Comparison of ENCODE assay signal across 19 cellular contexts in genomic region chr11:14538926-14539554, GRCh38. TPM values are rescaled to one million over a fixed set of nuclear protein-coding genes. Genes with fewer than 3 reads are reported as not detected.
DNase-seq lines count a peak whose midpoint lies in the region; ATAC-seq and TF ChIP-seq lines count a peak whose summit lies in the region.
"Had no signal": no experiment of that assay in that cellular context is flagged by ENCODE, and none has a peak within 500 bp of the region (broad histone marks: within the 10 kb centered on the region; RNA-seq: fewer than 3 reads in every experiment).

No MANE protein-coding gene starts in this region.

- ATAC-seq in stimulated activated naive CD8-positive, alpha-beta T cell treated with anti-CD3 and anti-CD28 coated beads, Interleukin-15, amount 100 ng/mL, for 72 hours: no peak
- no peak for ATAC-seq in stimulated activated naive CD8-positive, alpha-beta T cell treated with anti-CD3 and anti-CD28 coated beads, Interleukin-15, Interleukin-2, amounts not matched to agents 100 U/mL and 50 U/mL, for 24 hours
- ATAC-seq in body of pancreas: peak; percentile 57
- no peak for ATAC-seq in naive thymus-derived CD8-positive, alpha-beta T cell
- ATAC-seq: mucosa of descending colon had no signal

- POLR2A ChIA-PET in naive thymus-derived CD8-positive, alpha-beta T cell (lab: Charles Lee): interaction anchor here (0.7 to 3.5 kb wide), 5 partner anchors 19 to 368 kb away, joined by 3 to 32 read pairs (median 4); partner anchors contain the start of gene PDE3B

- intact Hi-C loops in body of pancreas (cut with DNase I) (loop anchor here (5.0 kb wide), 1 partner anchor 368 kb away; no protein-coding TSS in a partner anchor), posterior cingulate gyrus (cut with DNase I) (loop anchor here (5.0 kb wide), 1 partner anchor 108 kb away; no protein-coding TSS in a partner anchor)

- no peaks in the 10 kb centered on the region for H3K27me3 Mint-ChIP-seq in stimulated activated naive CD8-positive, alpha-beta T cell treated with anti-CD3 and anti-CD28 coated beads, Interleukin-15, amount 100 ng/mL, for 72 hours
- H3K27me3 Mint-ChIP-seq in naive thymus-derived CD8-positive, alpha-beta T cell: no peaks in the 10 kb centered on the region

- no peak for TF ChIP-seq POLR2A in body of pancreas (IDR thresholded peaks at IDR 0.05)

- H3K4me3 ChIP-seq in body of pancreas: no peak overlapping the region
- H3K4me3 ChIP-seq: lung, mucosa of descending colon, neural progenitor cell had no signal

- no peaks in the 10 kb centered on the region for H3K27me3 ChIP-seq in body of pancreas
- H3K27me3 ChIP-seq: neural progenitor cell had no signal

- no peaks in the 10 kb centered on the region for H3K36me3 Mint-ChIP-seq in naive thymus-derived CD8-positive, alpha-beta T cell
- H3K36me3 Mint-ChIP-seq: neural progenitor cell, WTC11 had no signal

- H3K27ac Mint-ChIP-seq in stimulated activated naive CD8-positive, alpha-beta T cell treated with anti-CD3 and anti-CD28 coated beads, Interleukin-15, amount 100 ng/mL, for 72 hours: peak overlapping the region; percentile 61 to 88
- H3K27ac Mint-ChIP-seq in naive thymus-derived CD8-positive, alpha-beta T cell: peak overlapping the region; percentile 61 to 92 (median 86)
- H3K27ac Mint-ChIP-seq: neural progenitor cell, WTC11 had no signal

- peak overlapping the region in 1 of 2 donors; percentile 37 for H3K4me3 Mint-ChIP-seq in stimulated activated naive CD8-positive, alpha-beta T cell treated with anti-CD3 and anti-CD28 coated beads, Interleukin-15, amount 100 ng/mL, for 72 hours
- H3K4me3 Mint-ChIP-seq in naive thymus-derived CD8-positive, alpha-beta T cell: peak overlapping the region in 3 of 10 donors; percentile 20 to 53 (median 38)
- H3K4me3 Mint-ChIP-seq: neural progenitor cell, WTC11 had no signal

- H3K4me1 Mint-ChIP-seq in stimulated activated naive CD8-positive, alpha-beta T cell treated with anti-CD3 and anti-CD28 coated beads, Interleukin-15, amount 100 ng/mL, for 72 hours: peaks cover 52% of the 10 kb centered on the region
- peaks cover 16 to 50% (median 43%) of the 10 kb centered on the region in 4 donors for H3K4me1 Mint-ChIP-seq in naive thymus-derived CD8-positive, alpha-beta T cell

- H3K27ac ChIP-seq in body of pancreas: peak overlapping the region; percentile 54 to 67 (median 58)
- H3K27ac ChIP-seq: neural progenitor cell had no signal

- no peaks in the 10 kb centered on the region for H3K9me3 Mint-ChIP-seq in stimulated activated naive CD8-positive, alpha-beta T cell treated with anti-CD3 and anti-CD28 coated beads, Interleukin-15, amount 100 ng/mL, for 72 hours
- no peaks in the 10 kb centered on the region for H3K9me3 Mint-ChIP-seq in naive thymus-derived CD8-positive, alpha-beta T cell
- H3K9me3 Mint-ChIP-seq: neural progenitor cell, WTC11 had no signal

- 38 to 39% methylated on average over 3 of the region's 3 CpGs for WGBS in body of pancreas, 2 donors

- no peak for DNase-seq in stimulated activated naive CD8-positive, alpha-beta T cell treated with anti-CD3 and anti-CD28 coated beads, Interleukin-15, amount 100 ng/mL, for 72 hours
- no peak for DNase-seq in stimulated activated naive CD8-positive, alpha-beta T cell treated with anti-CD3 and anti-CD28 coated beads, Interleukin-15, Interleukin-2, amounts not matched to agents 100 U/mL and 50 U/mL, for 24 hours
- DNase-seq in body of pancreas: no peak
- DNase-seq in naive thymus-derived CD8-positive, alpha-beta T cell: no peak
- no peak for DNase-seq in NCI-H1694 (lab: John Stamatoyannopoulos, UW)
- DNase-seq in NCI-H2227 (lab: John Stamatoyannopoulos, UW; ENCODE audit: unreplicated experiment): no peak
- DNase-seq in posterior cingulate gyrus: no peak
- no peak for DNase-seq in A172 (ENCODE audit: low spot score)
- DNase-seq: activated CD4-positive, alpha-beta T cell treated with anti-CD3 and anti-CD28 coated beads, Interleukin-2, amount 50 U/mL, for 48 hours; activated CD8-positive, alpha-beta memory T cell treated with anti-CD3 and anti-CD28 coated beads, Interleukin-2, amount 50 U/mL, for 4 hours; cortex of kidney; DMS153; IMR-90; mucosa of descending colon; NCI-H1092; NCI-H187 treated with DMSO at 0.1 percent for 48 hours had no signal

- no peaks in the 10 kb centered on the region for H3K36me3 ChIP-seq in body of pancreas (replicated peaks in 1 of 2; ENCODE audit: insufficient read depth in 1 of 2, low read depth in 2 of 2)
- H3K36me3 ChIP-seq: neural progenitor cell had no signal

- peaks cover 41% of the 10 kb centered on the region for H3K4me1 ChIP-seq in body of pancreas

- no peaks in the 10 kb centered on the region for H3K9me3 ChIP-seq in body of pancreas
- H3K9me3 ChIP-seq: mucosa of descending colon had no signal

- TF ChIP-seq CTCF in body of pancreas (IDR thresholded peaks at IDR 0.05): no peak

RNA-seq across cellular contexts. Expression of gene PSMA1, which starts 18.9 kb away (rescaled TPM):
- total RNA-seq in body of pancreas: 10 to 100 TPM; 71.3 to 73.5 TPM
- 100 to 1,000 TPM; 150 to 152 TPM for total RNA-seq in naive thymus-derived CD8-positive, alpha-beta T cell
- 100 to 1,000 TPM; 154 to 159 (median 156) TPM for polyA plus RNA-seq in naive thymus-derived CD8-positive, alpha-beta T cell
- total RNA-seq in A172 (2014; rRNA removed; shearing (Covaris generic)): 438 and 448 TPM in 2 replicates

RNA-seq across cellular contexts. Expression of gene COPB1, which starts 39.4 kb away (rescaled TPM):
- 10 to 100 TPM; 46.1 to 62.5 TPM for total RNA-seq in body of pancreas
- 10 to 100 TPM; 78.3 to 79.6 TPM for total RNA-seq in naive thymus-derived CD8-positive, alpha-beta T cell
- 10 to 100 TPM; 46.6 to 67.7 (median 64.9) TPM for polyA plus RNA-seq in naive thymus-derived CD8-positive, alpha-beta T cell
- total RNA-seq in A172 (2014; rRNA removed; shearing (Covaris generic)): 318 and 333 TPM in 2 replicates
